1 cellular context compared by ENCODE assay signal in the genomic region with DNA sequence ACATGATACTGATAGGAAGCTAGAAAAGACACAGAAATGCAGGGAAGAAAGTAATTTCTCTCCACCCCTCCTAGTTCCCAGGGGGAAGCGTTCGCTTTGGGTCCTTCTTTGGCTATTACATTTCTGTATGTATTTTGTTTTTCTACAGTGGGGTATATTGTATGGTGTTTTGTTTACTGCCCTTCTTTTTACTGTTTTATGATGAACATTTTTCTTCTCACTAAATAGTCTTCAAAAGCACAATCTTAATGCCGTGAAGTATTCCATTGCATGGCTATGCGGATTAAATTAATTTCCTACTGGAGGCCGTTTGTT.
TF ChIP-seq lines count a peak whose summit lies in the region.

No MANE protein-coding gene starts in this region.

TF ChIP-seq in HEK293, 187 proteins besides CTCF, POLR2A, EP300 and RAD21 (continued from another document):
- TF ChIP-seq, protein P1, sequence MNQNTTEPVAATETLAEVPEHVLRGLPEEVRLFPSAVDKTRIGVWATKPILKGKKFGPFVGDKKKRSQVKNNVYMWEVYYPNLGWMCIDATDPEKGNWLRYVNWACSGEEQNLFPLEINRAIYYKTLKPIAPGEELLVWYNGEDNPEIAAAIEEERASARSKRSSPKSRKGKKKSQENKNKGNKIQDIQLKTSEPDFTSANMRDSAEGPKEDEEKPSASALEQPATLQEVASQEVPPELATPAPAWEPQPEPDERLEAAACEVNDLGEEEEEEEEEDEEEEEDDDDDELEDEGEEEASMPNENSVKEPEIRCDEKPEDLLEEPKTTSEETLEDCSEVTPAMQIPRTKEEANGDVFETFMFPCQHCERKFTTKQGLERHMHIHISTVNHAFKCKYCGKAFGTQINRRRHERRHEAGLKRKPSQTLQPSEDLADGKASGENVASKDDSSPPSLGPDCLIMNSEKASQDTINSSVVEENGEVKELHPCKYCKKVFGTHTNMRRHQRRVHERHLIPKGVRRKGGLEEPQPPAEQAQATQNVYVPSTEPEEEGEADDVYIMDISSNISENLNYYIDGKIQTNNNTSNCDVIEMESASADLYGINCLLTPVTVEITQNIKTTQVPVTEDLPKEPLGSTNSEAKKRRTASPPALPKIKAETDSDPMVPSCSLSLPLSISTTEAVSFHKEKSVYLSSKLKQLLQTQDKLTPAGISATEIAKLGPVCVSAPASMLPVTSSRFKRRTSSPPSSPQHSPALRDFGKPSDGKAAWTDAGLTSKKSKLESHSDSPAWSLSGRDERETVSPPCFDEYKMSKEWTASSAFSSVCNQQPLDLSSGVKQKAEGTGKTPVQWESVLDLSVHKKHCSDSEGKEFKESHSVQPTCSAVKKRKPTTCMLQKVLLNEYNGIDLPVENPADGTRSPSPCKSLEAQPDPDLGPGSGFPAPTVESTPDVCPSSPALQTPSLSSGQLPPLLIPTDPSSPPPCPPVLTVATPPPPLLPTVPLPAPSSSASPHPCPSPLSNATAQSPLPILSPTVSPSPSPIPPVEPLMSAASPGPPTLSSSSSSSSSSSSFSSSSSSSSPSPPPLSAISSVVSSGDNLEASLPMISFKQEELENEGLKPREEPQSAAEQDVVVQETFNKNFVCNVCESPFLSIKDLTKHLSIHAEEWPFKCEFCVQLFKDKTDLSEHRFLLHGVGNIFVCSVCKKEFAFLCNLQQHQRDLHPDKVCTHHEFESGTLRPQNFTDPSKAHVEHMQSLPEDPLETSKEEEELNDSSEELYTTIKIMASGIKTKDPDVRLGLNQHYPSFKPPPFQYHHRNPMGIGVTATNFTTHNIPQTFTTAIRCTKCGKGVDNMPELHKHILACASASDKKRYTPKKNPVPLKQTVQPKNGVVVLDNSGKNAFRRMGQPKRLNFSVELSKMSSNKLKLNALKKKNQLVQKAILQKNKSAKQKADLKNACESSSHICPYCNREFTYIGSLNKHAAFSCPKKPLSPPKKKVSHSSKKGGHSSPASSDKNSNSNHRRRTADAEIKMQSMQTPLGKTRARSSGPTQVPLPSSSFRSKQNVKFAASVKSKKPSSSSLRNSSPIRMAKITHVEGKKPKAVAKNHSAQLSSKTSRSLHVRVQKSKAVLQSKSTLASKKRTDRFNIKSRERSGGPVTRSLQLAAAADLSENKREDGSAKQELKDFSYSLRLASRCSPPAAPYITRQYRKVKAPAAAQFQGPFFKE (tag by site-specific recombination; IDR thresholded peaks at IDR 0.05; ENCODE audit: borderline replicate concordance): no peak
- TF ChIP-seq, protein P2, sequence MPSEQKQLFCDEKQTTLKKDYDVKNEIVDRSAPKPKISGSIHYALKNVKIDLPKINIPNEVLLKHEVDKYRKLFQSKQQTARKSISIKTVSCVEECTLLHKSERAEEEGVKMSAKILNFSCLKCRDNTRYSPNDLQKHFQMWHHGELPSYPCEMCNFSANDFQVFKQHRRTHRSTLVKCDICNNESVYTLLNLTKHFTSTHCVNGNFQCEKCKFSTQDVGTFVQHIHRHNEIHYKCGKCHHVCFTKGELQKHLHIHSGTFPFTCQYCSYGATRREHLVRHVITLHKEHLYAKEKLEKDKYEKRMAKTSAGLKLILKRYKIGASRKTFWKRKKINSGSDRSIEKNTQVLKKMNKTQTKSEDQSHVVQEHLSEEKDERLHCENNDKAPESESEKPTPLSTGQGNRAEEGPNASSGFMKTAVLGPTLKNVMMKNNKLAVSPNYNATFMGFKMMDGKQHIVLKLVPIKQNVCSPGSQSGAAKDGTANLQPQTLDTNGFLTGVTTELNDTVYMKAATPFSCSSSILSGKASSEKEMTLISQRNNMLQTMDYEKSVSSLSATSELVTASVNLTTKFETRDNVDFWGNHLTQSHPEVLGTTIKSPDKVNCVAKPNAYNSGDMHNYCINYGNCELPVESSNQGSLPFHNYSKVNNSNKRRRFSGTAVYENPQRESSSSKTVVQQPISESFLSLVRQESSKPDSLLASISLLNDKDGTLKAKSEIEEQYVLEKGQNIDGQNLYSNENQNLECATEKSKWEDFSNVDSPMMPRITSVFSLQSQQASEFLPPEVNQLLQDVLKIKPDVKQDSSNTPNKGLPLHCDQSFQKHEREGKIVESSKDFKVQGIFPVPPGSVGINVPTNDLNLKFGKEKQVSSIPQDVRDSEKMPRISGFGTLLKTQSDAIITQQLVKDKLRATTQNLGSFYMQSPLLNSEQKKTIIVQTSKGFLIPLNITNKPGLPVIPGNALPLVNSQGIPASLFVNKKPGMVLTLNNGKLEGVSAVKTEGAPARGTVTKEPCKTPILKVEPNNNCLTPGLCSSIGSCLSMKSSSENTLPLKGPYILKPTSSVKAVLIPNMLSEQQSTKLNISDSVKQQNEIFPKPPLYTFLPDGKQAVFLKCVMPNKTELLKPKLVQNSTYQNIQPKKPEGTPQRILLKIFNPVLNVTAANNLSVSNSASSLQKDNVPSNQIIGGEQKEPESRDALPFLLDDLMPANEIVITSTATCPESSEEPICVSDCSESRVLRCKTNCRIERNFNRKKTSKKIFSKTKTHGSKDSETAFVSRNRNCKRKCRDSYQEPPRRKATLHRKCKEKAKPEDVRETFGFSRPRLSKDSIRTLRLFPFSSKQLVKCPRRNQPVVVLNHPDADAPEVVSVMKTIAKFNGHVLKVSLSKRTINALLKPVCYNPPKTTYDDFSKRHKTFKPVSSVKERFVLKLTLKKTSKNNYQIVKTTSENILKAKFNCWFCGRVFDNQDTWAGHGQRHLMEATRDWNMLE (tag by site-specific recombination; conservative IDR thresholded peaks at IDR 0.05; ENCODE audit: low read depth): no peak
- no peak for TF ChIP-seq ZBTB17 (tag by site-specific recombination; IDR thresholded peaks at IDR 0.05)
- TF ChIP-seq ZFP41 (tag by site-specific recombination; IDR thresholded peaks at IDR 0.05; ENCODE audit: borderline replicate concordance): no peak
- no peak for TF ChIP-seq ZNF670 (tag by site-specific recombination; IDR thresholded peaks at IDR 0.05; ENCODE audit: low read depth)
- TF ChIP-seq ZNF544 (tag by site-specific recombination; IDR thresholded peaks at IDR 0.05): no peak
- TF ChIP-seq ZNF302 (tag by site-specific recombination; IDR thresholded peaks at IDR 0.05; ENCODE audit: low read depth): no peak
- TF ChIP-seq, protein P3, sequence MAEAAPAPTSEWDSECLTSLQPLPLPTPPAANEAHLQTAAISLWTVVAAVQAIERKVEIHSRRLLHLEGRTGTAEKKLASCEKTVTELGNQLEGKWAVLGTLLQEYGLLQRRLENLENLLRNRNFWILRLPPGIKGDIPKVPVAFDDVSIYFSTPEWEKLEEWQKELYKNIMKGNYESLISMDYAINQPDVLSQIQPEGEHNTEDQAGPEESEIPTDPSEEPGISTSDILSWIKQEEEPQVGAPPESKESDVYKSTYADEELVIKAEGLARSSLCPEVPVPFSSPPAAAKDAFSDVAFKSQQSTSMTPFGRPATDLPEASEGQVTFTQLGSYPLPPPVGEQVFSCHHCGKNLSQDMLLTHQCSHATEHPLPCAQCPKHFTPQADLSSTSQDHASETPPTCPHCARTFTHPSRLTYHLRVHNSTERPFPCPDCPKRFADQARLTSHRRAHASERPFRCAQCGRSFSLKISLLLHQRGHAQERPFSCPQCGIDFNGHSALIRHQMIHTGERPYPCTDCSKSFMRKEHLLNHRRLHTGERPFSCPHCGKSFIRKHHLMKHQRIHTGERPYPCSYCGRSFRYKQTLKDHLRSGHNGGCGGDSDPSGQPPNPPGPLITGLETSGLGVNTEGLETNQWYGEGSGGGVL (tag by site-specific recombination; IDR thresholded peaks at IDR 0.05): no peak
- TF ChIP-seq GFI1B (tag by site-specific recombination; IDR thresholded peaks at IDR 0.05): no peak
- TF ChIP-seq, protein P4, sequence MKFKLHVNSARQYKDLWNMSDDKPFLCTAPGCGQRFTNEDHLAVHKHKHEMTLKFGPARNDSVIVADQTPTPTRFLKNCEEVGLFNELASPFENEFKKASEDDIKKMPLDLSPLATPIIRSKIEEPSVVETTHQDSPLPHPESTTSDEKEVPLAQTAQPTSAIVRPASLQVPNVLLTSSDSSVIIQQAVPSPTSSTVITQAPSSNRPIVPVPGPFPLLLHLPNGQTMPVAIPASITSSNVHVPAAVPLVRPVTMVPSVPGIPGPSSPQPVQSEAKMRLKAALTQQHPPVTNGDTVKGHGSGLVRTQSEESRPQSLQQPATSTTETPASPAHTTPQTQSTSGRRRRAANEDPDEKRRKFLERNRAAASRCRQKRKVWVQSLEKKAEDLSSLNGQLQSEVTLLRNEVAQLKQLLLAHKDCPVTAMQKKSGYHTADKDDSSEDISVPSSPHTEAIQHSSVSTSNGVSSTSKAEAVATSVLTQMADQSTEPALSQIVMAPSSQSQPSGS (tag by site-specific recombination; IDR thresholded peaks at IDR 0.05; ENCODE audit: low read depth): no peak
- no peak for TF ChIP-seq ZNF140 (tag by site-specific recombination; IDR thresholded peaks at IDR 0.05)
